Comparison of ENCODE assay signal across 27 cellular contexts in the genomic region with DNA sequence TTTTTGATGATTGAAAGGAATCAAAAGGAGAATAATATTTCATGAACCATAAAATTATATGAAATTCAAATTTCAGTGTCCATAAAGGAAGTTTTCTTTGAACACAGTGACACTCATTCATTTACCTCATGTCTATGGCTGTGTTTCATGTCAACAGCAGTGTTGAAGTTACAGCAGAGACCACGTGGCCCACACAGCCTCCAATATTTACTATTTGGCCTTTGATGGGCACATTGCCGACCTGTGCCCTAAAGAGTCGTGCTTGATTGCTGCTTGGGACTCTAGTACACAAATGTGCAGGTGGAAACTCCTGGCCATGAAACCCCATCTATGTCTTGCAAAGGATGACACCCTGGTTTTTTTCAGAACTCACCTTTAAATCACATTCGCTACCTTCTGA.
"Had no signal": no experiment of that assay in that cellular context is flagged by ENCODE, and none has a peak within 500 bp of the region (broad histone marks: within the 10 kb centered on the region; RNA-seq: fewer than 3 reads in every experiment).

No MANE protein-coding gene starts in this region.

- H3K36me3 ChIP-seq: stomach, suprapubic skin, thoracic aorta, thyroid gland, tibial artery, tibial nerve, transverse colon, upper lobe of left lung, upper lobe of right lung, uterus, vagina had no signal

- ATAC-seq: stimulated activated effector memory CD8-positive, alpha-beta T cell treated with anti-CD3 and anti-CD28 coated beads, Interleukin-12 subunit alpha, Interleukin-12 subunit beta, amount 100 ng/mL, for 72 hours; stimulated activated memory B cell treated with anti-CD40 and anti-IgM and Interleukin-4, amounts not matched to agents 10 μg/mL and 1 μg/mL and 100 μg/mL, for 72 hours; stimulated activated naive B cell treated with anti-CD40 and anti-IgM and Interleukin-4, amounts not matched to agents 10 μg/mL and 1 μg/mL and 100 μg/mL, for 72 hours; stimulated activated naive CD8-positive, alpha-beta T cell treated with anti-CD3 and anti-CD28 coated beads, Interleukin-15, amount 100 ng/mL, for 72 hours; stimulated activated naive CD8-positive, alpha-beta T cell treated with anti-CD3 and anti-CD28 coated beads, Interleukin-15, Interleukin-2, amounts not matched to agents 100 U/mL and 50 U/mL, for 24 hours; upper lobe of right lung had no signal

- H3K27me3 ChIP-seq: suprapubic skin, testis, thyroid gland, tibial nerve, transverse colon, upper lobe of left lung, upper lobe of right lung, uterus, vagina had no signal

- H3K9me3 ChIP-seq: stomach, suprapubic skin, testis, thoracic aorta, thyroid gland, tibial artery, transverse colon, upper lobe of left lung, upper lobe of right lung, uterus, vagina had no signal

- H3K27ac ChIP-seq: stomach, suprapubic skin, testis, thoracic aorta, thyroid gland, tibial artery, tibial nerve, transverse colon, upper lobe of left lung, upper lobe of right lung, uterus, vagina had no signal

- H3K4me3 ChIP-seq: stomach, suprapubic skin, testis, thoracic aorta, thyroid gland, tibial artery, tibial nerve, transverse colon, upper lobe of left lung, upper lobe of right lung, uterus, vagina had no signal

- FAIRE-seq: urothelium cell line had no signal

- H3K4me1 ChIP-seq: stomach, suprapubic skin, testis, thyroid gland, tibial artery, tibial nerve, transverse colon, upper lobe of left lung, upper lobe of right lung, uterus, vagina had no signal

- DNase-seq: stimulated activated CD4-positive, alpha-beta T cell treated with anti-CD3 and anti-CD28 coated beads, Interleukin-2, amount 100 ng/mL, for 48 hours; stimulated activated CD4-positive, alpha-beta T cell treated with anti-CD3 and anti-CD28 coated beads, Interleukin-4, amount 100 ng/mL, for 1 hour; stimulated activated CD4-positive, alpha-beta T cell treated with anti-CD3 and anti-CD28 coated beads, Interleukin-4, amount 100 ng/mL, for 24 hours; stimulated activated CD4-positive, alpha-beta T cell treated with anti-CD3 and anti-CD28 coated beads, Interleukin-4, amount 100 ng/mL, for 4 hours; stimulated activated CD8-positive, alpha-beta memory T cell treated with anti-CD3 and anti-CD28 coated beads, Interleukin-4, amount 100 ng/mL, for 48 hours; stimulated activated naive B cell treated with anti-CD40 and anti-IgM and Interleukin-4, amounts not matched to agents 10 μg/mL and 1 μg/mL and 100 μg/mL, for 72 hours; stimulated activated naive CD4-positive, alpha-beta T cell; stimulated activated naive CD4-positive, alpha-beta T cell treated with Interleukin-2 at 50 U/mL for 16 hours; stimulated activated naive CD8-positive, alpha-beta T cell treated with anti-CD3 and anti-CD28 coated beads, Interleukin-15, amount 100 ng/mL, for 72 hours; stimulated activated naive CD8-positive, alpha-beta T cell treated with anti-CD3 and anti-CD28 coated beads, Interleukin-15, Interleukin-2, amounts not matched to agents 100 U/mL and 50 U/mL, for 24 hours; stomach; substantia nigra; testis; thyroid gland; tibial artery; transverse colon; trophoblast cell; upper lobe of left lung; upper lobe of right lung; uterus had no signal
